8 cellular contexts compared by ENCODE assay signal in the genomic region with DNA sequence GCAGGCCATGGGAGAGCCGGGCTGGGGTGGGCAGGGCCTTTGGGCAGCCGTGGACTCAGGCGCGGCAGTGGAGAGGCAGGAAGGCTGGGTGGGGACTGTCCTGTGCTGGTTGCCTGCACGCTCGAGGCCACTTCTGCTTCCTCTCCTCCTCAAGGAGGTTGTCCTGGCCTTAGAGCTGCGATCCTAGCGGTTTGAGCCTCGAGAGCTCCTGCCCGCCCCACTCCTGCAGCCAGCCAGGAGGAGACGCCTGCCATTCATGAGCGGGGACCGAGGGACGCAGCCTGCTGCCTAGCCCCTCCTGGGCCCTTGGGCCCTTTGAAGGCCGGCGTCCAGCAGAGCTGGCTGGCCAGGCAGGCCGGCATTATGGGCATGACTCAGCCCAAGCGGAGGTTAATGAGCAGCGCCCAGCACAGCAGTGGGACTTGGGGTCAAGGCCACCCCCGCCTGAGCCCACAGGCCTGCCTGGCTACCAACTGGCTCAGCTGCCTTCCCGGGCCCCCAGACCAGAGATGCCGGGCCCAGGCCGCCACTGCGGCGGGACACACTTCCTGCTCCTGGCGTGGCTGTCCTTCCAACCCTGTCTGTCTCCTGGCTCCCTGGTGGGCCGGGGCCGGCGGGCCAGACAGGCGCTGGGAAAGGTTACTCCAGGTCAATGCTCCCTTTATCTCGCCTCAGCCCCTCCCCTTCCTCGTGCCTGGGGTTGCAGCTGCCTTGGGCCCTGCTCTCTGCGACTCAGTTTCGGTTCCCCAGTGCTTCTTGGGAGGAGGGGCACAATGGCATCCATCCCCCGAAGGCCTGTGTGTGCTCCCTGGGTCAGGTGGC. TPM values are rescaled to one million over a fixed set of nuclear protein-coding genes. Genes with fewer than 3 reads are reported as not detected.
A peak's percentile ranks its signal among the peaks of the same experiment; 100 is the strongest.
DNase-seq lines count a peak whose midpoint lies in the region; ATAC-seq, FAIRE-seq and TF ChIP-seq lines count a peak whose summit lies in the region.

No MANE protein-coding gene starts in this region.

- H3K9me2 ChIP-seq in OCI-LY1 (ENCODE audit: low read depth, low read length) = no peaks in the 10 kb centered on the region

- ATAC-seq in GM18867 (IDR thresholded peaks at IDR 0.05; ENCODE audit: unreplicated experiment) (peak; percentile 49), HG03066 (IDR thresholded peaks at IDR 0.05; ENCODE audit: low read depth, unreplicated experiment) (peak; percentile 52)

- H2AFZ ChIP-seq in OCI-LY1 (ENCODE audit: low read length) = no peak overlapping the region

- peaks cover 24 to 87% (median 56%) of the 10 kb centered on the region in 11 experiments; a peak in 21 of 22 replicates for H3K9me3 ChIP-seq in BLaER1 treated with 17β-estradiol and CSF1 and Interleukin-3, amounts not matched to agents 10 nM and 100 nM (replicated peaks in 1 of 11)
- no peaks in the 10 kb centered on the region for H3K9me3 ChIP-seq in OCI-LY1 (ENCODE audit: low read length)

- H3F3A ChIP-seq in OCI-LY1 (ENCODE audit: insufficient read depth, low read length) = no peaks in the 10 kb centered on the region

- H3K27ac ChIP-seq in BLaER1 treated with 17β-estradiol and CSF1 and Interleukin-3, amounts not matched to agents 10 nM and 100 nM = peak overlapping the region; percentile 92 to 99 (median 97)
- H3K27ac ChIP-seq in OCI-LY1 (ENCODE audit: low read depth, low read length, poor library complexity, severe bottlenecking) (peak overlapping the region; percentile 56), adipose tissue (ENCODE audit: low read depth, low read length) (peak overlapping the region; percentile 66)

- H4K20me1 ChIP-seq in BLaER1 treated with 17β-estradiol and CSF1 and Interleukin-3, amounts not matched to agents 10 nM and 100 nM = peaks cover 13 to 49% (median 27%) of the 10 kb centered on the region in 11 experiments; a peak in 19 of 22 replicates
- no peaks in the 10 kb centered on the region for H4K20me1 ChIP-seq in OCI-LY1 (ENCODE audit: insufficient read depth, low read length)

- peak; percentile 60 for DNase-seq in hepatic stellate cell (ENCODE audit: low spot score)
- DNase-seq in retina = peak; percentile 83
- DNase-seq in HTR-8/SVneo (ENCODE audit: insufficient read length, low spot score) = no peak

- 0 to 39% (median 10%) methylated on average over 3 to 35 of the region's 35 CpGs for whole genome bisulfite sequencing in adipose tissue, 3 donors

- peak overlapping the region; percentile 83 to 95 (median 89) for H3K4me2 ChIP-seq in BLaER1 treated with 17β-estradiol and CSF1 and Interleukin-3, amounts not matched to agents 10 nM and 100 nM
- H3K4me2 ChIP-seq in OCI-LY1 (ENCODE audit: low read length) = peak overlapping the region; percentile 59

- peak overlapping the region; percentile 84 to 94 (median 91) for H3K9ac ChIP-seq in BLaER1 treated with 17β-estradiol and CSF1 and Interleukin-3, amounts not matched to agents 10 nM and 100 nM
- H3K9ac ChIP-seq in OCI-LY1 (ENCODE audit: low read length) = peak overlapping the region; percentile 37; the same call in 1 of the 2 replicates

- H3K4me3 ChIP-seq in BLaER1 treated with 17β-estradiol and CSF1 and Interleukin-3, amounts not matched to agents 10 nM and 100 nM = peak overlapping the region; percentile 55 to 74 (median 66)
- H3K4me3 ChIP-seq in OCI-LY1 (ENCODE audit: low read depth, low read length, poor library complexity, severe bottlenecking) = peak overlapping the region; percentile 33

- H3K79me2 ChIP-seq in OCI-LY1 (ENCODE audit: insufficient read depth, low read length) = no peaks in the 10 kb centered on the region

- peaks cover 54 to 71% (median 60%) of the 10 kb centered on the region in 10 experiments for H3K4me1 ChIP-seq in BLaER1 treated with 17β-estradiol and CSF1 and Interleukin-3, amounts not matched to agents 10 nM and 100 nM
- peaks cover 42% of the 10 kb centered on the region for H3K4me1 ChIP-seq in OCI-LY1 (ENCODE audit: insufficient read depth, low read length, severe bottlenecking)

- no peak for TF ChIP-seq CTCF in OCI-LY1 (IDR thresholded peaks at IDR 0.05; ENCODE audit: low read length)

- no peak for FAIRE-seq in HTR-8/SVneo (lab: Jason Lieb, UNC)

- peaks cover 18 to 41% (median 28%) of the 10 kb centered on the region in 11 experiments for H3K36me3 ChIP-seq in BLaER1 treated with 17β-estradiol and CSF1 and Interleukin-3, amounts not matched to agents 10 nM and 100 nM
- peaks cover 5% of the 10 kb centered on the region; the same call in 1 of the 2 replicates for H3K36me3 ChIP-seq in OCI-LY1 (ENCODE audit: insufficient read depth, low read length)

- H3K27me3 ChIP-seq in BLaER1 treated with 17β-estradiol and CSF1 and Interleukin-3, amounts not matched to agents 10 nM and 100 nM = peaks cover 8 to 50% (median 32%) of the 10 kb centered on the region in 11 experiments; a peak in 21 of 22 replicates
- H3K27me3 ChIP-seq in OCI-LY1 (ENCODE audit: insufficient read depth, low read length) = no peaks in the 10 kb centered on the region

RNA-seq across cellular contexts. Expression of a gene that starts 1.8 kb away (rescaled TPM):
- 10 to 100 TPM in 1 of 3 donors, 1 to 10 TPM in 2; 7.5 to 29.9 (median 9.6) TPM for polyA plus RNA-seq in adipose tissue

RNA-seq across cellular contexts. Expression of a gene that starts 2.3 kb away (rescaled TPM):
- 100 to 1,000 TPM; 151 to 640 (median 216) TPM for polyA plus RNA-seq in adipose tissue

RNA-seq across cellular contexts. Expression of a gene that starts 37.6 kb away (rescaled TPM):
- 1 to 10 TPM; 3.4 to 9.1 (median 8.3) TPM for polyA plus RNA-seq in adipose tissue

RNA-seq across cellular contexts. Expression of a gene that starts 38.8 kb away (rescaled TPM):
- 10 to 100 TPM; 14.7 to 61.0 (median 20.0) TPM for polyA plus RNA-seq in adipose tissue

RNA-seq across cellular contexts. Expression of a gene that starts 52.9 kb away (rescaled TPM):
- 1 to 10 TPM in 2 of 3 donors, under 1 TPM in 1; 0.64 to 1.5 (median 1.5) TPM for polyA plus RNA-seq in adipose tissue
